In the genomic region with DNA sequence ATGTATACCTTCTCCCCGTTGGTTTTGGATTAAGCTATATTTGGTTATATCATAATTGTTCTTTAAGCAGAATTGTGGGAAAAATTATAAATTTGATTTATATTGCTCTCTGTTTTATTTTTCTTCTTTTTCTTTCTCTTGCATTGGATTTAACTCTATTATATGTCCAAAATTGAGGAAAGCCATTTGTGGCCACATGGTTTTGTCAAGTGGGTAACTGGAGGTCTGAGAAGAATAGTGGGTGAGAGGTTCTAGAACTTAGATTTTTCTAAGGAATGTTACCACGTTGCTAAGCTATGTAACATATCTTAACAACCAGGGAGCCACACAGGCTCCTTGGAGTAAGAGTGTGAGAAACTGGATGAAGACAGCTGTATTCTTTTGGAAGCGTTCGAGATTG, we compare ENCODE assay signal across 9 cellular contexts. TPM values are rescaled to one million over a fixed set of nuclear protein-coding genes. Genes with fewer than 3 reads are reported as not detected.
"Had no signal": no experiment of that assay in that cellular context is flagged by ENCODE, and none has a peak within 500 bp of the region (broad histone marks: within the 10 kb centered on the region; RNA-seq: fewer than 3 reads in every experiment).

C4orf17 (plus strand) TSS at position 301 of the 400 bp plus-strand sequence. CDS start 2,061 bp downstream, outside the sequence.

- ATAC-seq: HepG2 had no signal

- H3K27ac Mint-ChIP-seq: H9, IgD-negative memory B cell had no signal

- DNase-seq: GM23248, H9, HCEC 1CT, KBM-7 had no signal

- H3K4me3 Mint-ChIP-seq: H9, IgD-negative memory B cell had no signal

- H3K4me3 ChIP-seq: GM23248 had no signal

- H3K27ac ChIP-seq: GM23248, HL-60 had no signal

- H3K4me1 Mint-ChIP-seq: H9 had no signal

- H2AFZ ChIP-seq: GM23248 had no signal

- H3K36me3 Mint-ChIP-seq: IgD-negative memory B cell had no signal

RNA-seq across cellular contexts. Expression of gene C4orf17, which starts in this region (rescaled TPM):
- total RNA-seq: GM23248, H1, H9, HepG2, HT1080 had no signal
- polyA plus RNA-seq: GM23248, H1, HepG2, IgD-negative memory B cell had no signal
